In the genomic region with DNA sequence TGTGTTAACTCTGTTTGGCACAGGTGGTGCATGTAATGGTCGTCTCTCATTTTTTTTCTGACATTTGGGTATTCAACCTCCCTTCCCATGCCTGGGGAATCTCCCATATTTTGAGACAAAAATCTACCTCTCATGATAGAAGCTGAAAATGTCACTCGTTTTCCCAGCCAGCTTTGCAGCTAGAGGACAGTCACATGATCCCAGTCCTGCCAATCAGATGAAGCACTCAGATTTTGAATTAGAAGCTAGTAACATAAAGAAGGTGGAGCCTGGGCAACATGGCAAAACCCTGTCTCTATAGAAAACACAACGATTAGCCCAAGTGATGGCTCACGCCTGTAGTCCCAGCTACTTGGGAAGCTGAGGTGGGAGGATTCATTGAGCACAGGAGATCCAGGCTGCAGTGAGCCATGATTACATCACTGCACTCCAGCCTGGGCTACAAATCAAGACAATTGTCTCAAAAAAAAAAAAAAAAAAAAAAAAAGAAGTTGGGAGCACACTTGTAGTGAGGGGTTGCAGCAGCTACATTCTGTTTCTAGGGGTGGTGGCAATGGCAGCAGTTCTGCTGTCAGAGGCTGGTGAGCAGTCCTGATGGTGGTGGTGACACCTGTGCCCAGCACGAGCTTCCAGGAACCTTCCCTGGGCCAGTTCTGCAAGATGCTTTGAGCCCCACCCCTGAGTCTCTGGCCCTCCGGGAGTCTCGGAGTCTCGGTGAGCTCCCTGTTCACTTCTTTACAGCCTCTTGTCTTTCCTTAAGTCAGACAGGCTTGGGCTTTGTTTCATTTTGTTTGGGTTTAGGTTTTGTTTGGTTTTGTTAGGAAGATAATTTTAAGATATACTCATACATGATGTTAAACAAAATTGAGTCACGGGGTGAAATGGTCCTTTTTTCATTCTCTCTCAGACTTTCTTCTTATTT, we compare ENCODE assay signal across 2 cellular contexts.
TF ChIP-seq lines count a peak whose summit lies in the region.

No MANE protein-coding gene starts in this region.

TF ChIP-seq in A549, 52 proteins besides CTCF, POLR2A, EP300 and RAD21:
- TF ChIP-seq MAZ (IDR thresholded peaks at IDR 0.05; ENCODE audit: borderline replicate concordance, low read depth, low read length), result no peak
- no peak for TF ChIP-seq TP53 (CRISPR knock-in tag; IDR thresholded peaks at IDR 0.05)
- TF ChIP-seq ZFP36 (IDR thresholded peaks at IDR 0.05; ENCODE audit: borderline replicate concordance, partially characterized antibody), result no peak
- no peak for TF ChIP-seq SMC3 (IDR thresholded peaks at IDR 0.05)
- no peak for TF ChIP-seq CHD4 (IDR thresholded peaks at IDR 0.05; ENCODE audit: borderline replicate concordance)
- no peak for TF ChIP-seq PHF8 (IDR thresholded peaks at IDR 0.05; ENCODE audit: borderline replicate concordance, low read depth)
- no peak for TF ChIP-seq KDM5A (IDR thresholded peaks at IDR 0.05)
- TF ChIP-seq RARB (CRISPR knock-in tag; IDR thresholded peaks at IDR 0.05), result no peak
- no peak for TF ChIP-seq KDM1A (IDR thresholded peaks at IDR 0.05; ENCODE audit: low read depth)
- TF ChIP-seq ZNF302 (CRISPR knock-in tag; IDR thresholded peaks at IDR 0.05), result no peak
- TF ChIP-seq SREBF2 (IDR thresholded peaks at IDR 0.05), result no peak
- TF ChIP-seq HOXB5 (CRISPR knock-in tag; IDR thresholded peaks at IDR 0.05), result no peak
- no peak for TF ChIP-seq FOXS1 (CRISPR knock-in tag; IDR thresholded peaks at IDR 0.05)
- no peak for TF ChIP-seq MYC (IDR thresholded peaks at IDR 0.05; ENCODE audit: borderline replicate concordance, low read length)
- TF ChIP-seq, protein P1, sequence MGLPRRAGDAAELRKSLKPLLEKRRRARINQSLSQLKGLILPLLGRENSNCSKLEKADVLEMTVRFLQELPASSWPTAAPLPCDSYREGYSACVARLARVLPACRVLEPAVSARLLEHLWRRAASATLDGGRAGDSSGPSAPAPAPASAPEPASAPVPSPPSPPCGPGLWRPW (IDR thresholded peaks at IDR 0.05), result no peak
- no peak for TF ChIP-seq HEYL (CRISPR knock-in tag; IDR thresholded peaks at IDR 0.05)
- TF ChIP-seq POLR2AphosphoS2 (conservative IDR thresholded peaks at IDR 0.05; ENCODE audit: low read length), result no peak
- no peak for TF ChIP-seq USF2 (IDR thresholded peaks at IDR 0.05)

TF ChIP-seq in IMR-90, 13 proteins besides CTCF, POLR2A, EP300 and RAD21:
- peak; percentile 49; the same call in 1 of the 2 replicates for TF ChIP-seq USF2 (IDR thresholded peaks at IDR 0.05; ENCODE audit: low read depth, low read length)
- TF ChIP-seq MXI1 (IDR thresholded peaks at IDR 0.05; ENCODE audit: borderline replicate concordance, low read depth, low read length), result no peak
- no peak for TF ChIP-seq RCOR1 (IDR thresholded peaks at IDR 0.05; ENCODE audit: insufficient replicate concordance, low read length)
- no peak for TF ChIP-seq CHD1 (IDR thresholded peaks at IDR 0.05; ENCODE audit: low read depth, low read length)
- TF ChIP-seq NFE2L2 (IDR thresholded peaks at IDR 0.05; ENCODE audit: low read depth, low read length), result no peak
- TF ChIP-seq RFX5 (IDR thresholded peaks at IDR 0.05; ENCODE audit: low read depth, low read length), result no peak
- TF ChIP-seq FOS (IDR thresholded peaks at IDR 0.05; ENCODE audit: low read depth, low read length), result no peak
- TF ChIP-seq MAZ (IDR thresholded peaks at IDR 0.05; ENCODE audit: borderline replicate concordance, low read depth, low read length), result no peak
- no peak for TF ChIP-seq SMC3 (IDR thresholded peaks at IDR 0.05; ENCODE audit: low read depth, low read length)
- TF ChIP-seq CEBPB (IDR thresholded peaks at IDR 0.05; ENCODE audit: low read depth, low read length), result peak; percentile 29; the same call in 1 of the 2 replicates
- no peak for TF ChIP-seq ELK1 (IDR thresholded peaks at IDR 0.05; ENCODE audit: borderline replicate concordance, low read depth, low read length)
- TF ChIP-seq BHLHE40 (IDR thresholded peaks at IDR 0.05; ENCODE audit: low read depth, low read length), result no peak
